18 cellular contexts compared by ENCODE assay signal in the genomic region with DNA sequence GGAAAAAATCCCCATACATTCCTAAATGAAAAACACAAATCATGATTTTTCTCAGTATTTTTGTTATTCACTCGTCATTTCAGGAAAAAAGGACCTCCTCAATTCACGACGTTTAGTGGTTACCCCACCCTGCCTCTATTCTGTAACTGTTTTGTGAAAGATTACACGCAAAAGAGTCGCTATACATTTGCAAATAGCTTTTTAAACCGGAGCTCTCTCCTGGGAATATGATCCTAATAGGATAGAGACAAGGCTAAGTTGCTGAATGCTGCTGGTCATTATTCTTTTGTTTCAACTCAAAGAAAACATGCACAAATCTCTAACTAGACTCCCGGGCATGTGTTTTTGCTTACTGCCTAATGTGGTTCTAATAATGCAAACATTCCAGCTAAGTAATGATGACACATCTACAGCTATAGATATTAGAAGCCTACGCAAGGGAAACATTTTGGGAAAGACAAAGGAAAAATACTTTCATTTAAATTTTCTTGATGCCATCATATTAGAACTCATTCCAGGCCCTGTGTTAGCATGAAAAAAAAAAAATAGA.
DNase-seq lines count a peak whose midpoint lies in the region; ATAC-seq, FAIRE-seq and TF ChIP-seq lines count a peak whose summit lies in the region.
"Had no signal": no experiment of that assay in that cellular context is flagged by ENCODE, and none has a peak within 500 bp of the region (broad histone marks: within the 10 kb centered on the region; RNA-seq: fewer than 3 reads in every experiment).

No MANE protein-coding gene starts in this region.

- H3K9ac ChIP-seq in astrocyte (ENCODE audit: low read length) = no peak overlapping the region
- H3K9ac ChIP-seq: KMS-11 had no signal

- H3K4me2 ChIP-seq in GM23338 (peak overlapping the region; percentile 7; the same call in 1 of the 2 replicates), astrocyte (ENCODE audit: low read length) (peak overlapping the region; percentile 20), PC-9 (no peak overlapping the region)
- H3K4me2 ChIP-seq: KMS-11 had no signal

- FAIRE-seq in astrocyte (lab: Jason Lieb, UNC) = no peak

- H3K27me3 Mint-ChIP-seq in GM23338 (ENCODE audit: insufficient read depth, low read depth, poor library complexity) = peaks cover 2% of the 10 kb centered on the region
- peaks cover 2% of the 10 kb centered on the region for H3K27me3 Mint-ChIP-seq in astrocyte (ENCODE audit: low read depth, unreplicated experiment)

- H4K20me1 ChIP-seq in GM23338 (replicated peaks; ENCODE audit: insufficient read depth) (no peaks in the 10 kb centered on the region), astrocyte (ENCODE audit: insufficient read depth, low read length) (no peaks in the 10 kb centered on the region), PC-9 (ENCODE audit: insufficient read depth) (no peaks in the 10 kb centered on the region)

- H3K27me3 ChIP-seq in A673 (replicated peaks; ENCODE audit: insufficient read depth, low read depth, low read length, poor library complexity) (no peaks in the 10 kb centered on the region), GM23338 (ENCODE audit: insufficient read depth) (peaks cover 7% of the 10 kb centered on the region; the same call in 1 of the 2 replicates), astrocyte (ENCODE audit: insufficient read depth, low read length) (no peaks in the 10 kb centered on the region), PC-9 (ENCODE audit: insufficient read depth, low read depth) (no peaks in the 10 kb centered on the region)

- H2AFZ ChIP-seq in GM23338 (no peak overlapping the region), astrocyte (ENCODE audit: low read depth, low read length) (no peak overlapping the region), PC-9 (no peak overlapping the region)

- BruUV-seq in A673 (replicated peaks; lab: Mats Ljungman, UMichigan) = no TSS peak
- no TSS peak for BruUV-seq in PC-9 (replicated peaks; lab: Mats Ljungman, UMichigan)

- DNase-seq in A673 (ENCODE audit: low spot score) = peak; percentile 15
- DNase-seq in GM23338 (ENCODE audit: low spot score) = no peak
- DNase-seq in astrocyte (ENCODE audit: low read depth) = peak; percentile 3
- peak; percentile 55 for DNase-seq in fibroblast of the conjunctiva (ENCODE audit: low read depth)
- DNase-seq in PC-9 = no peak
- DNase-seq in NCI-H1092 (lab: John Stamatoyannopoulos, UW) = no peak
- no peak for DNase-seq in NCI-H446 treated with DMSO at 0.1 percent for 48 hours (lab: John Stamatoyannopoulos, UW)
- DNase-seq: GF-D8; HCEC 1CT; NCI-H1436 treated with DMSO at 0.1 percent for 48 hours; NCI-H2081; NCI-H226; NCI-H526; NK-92 treated with Interleukin-12 subunit alpha and Interleukin-12 subunit beta, amount 100 ng/mL, for 24 hours; SHP77 treated with DMSO at 0.1 percent for 48 hours had no signal

- H3K4me1 Mint-ChIP-seq in GM23338 (peaks cover 37% of the 10 kb centered on the region; the same call in 2 of the 3 replicates), astrocyte (ENCODE audit: low read depth, unreplicated experiment) (no peaks in the 10 kb centered on the region)

- no peaks in the 10 kb centered on the region for H3F3A ChIP-seq in GM23338 (replicated peaks; ENCODE audit: low read depth)
- H3F3A ChIP-seq in PC-9 (ENCODE audit: insufficient read depth, low read depth) = no peaks in the 10 kb centered on the region

- no peak overlapping the region for H3K4me3 Mint-ChIP-seq in GM23338
- no peak overlapping the region for H3K4me3 Mint-ChIP-seq in astrocyte (ENCODE audit: unreplicated experiment)

- H3K9me3 ChIP-seq in A673 (ENCODE audit: low read depth, low read length, poor library complexity, severe bottlenecking) (no peaks in the 10 kb centered on the region), astrocyte (ENCODE audit: insufficient read depth, low read depth, low read length) (no peaks in the 10 kb centered on the region), PC-9 (ENCODE audit: insufficient read depth, low read depth) (no peaks in the 10 kb centered on the region)

- H3K27ac ChIP-seq in A673 (ENCODE audit: low read depth, low read length, poor library complexity, severe bottlenecking) (no peak overlapping the region), GM23338 (ENCODE audit: low read depth) (no peak overlapping the region), astrocyte (ENCODE audit: low read depth, low read length) (no peak overlapping the region), PC-9 (no peak overlapping the region)
- H3K27ac ChIP-seq: C4-2B, KMS-11 had no signal

- CTCF ChIA-PET in A673 (lab: Charles Lee) = no interaction called here
- CTCF ChIA-PET in PC-9 (lab: Charles Lee) = no interaction called here

- TF ChIP-seq CTCF in A673 (conservative IDR thresholded peaks at IDR 0.05; ENCODE audit: low read depth, low read length) (no peak), GM23338 (conservative IDR thresholded peaks at IDR 0.05; ENCODE audit: low read depth in 2 of 2) (no peak), astrocyte (IDR thresholded peaks at IDR 0.05; ENCODE audit: insufficient read depth, low read depth, low read length) (no peak), PC-9 (conservative IDR thresholded peaks at IDR 0.05) (no peak)

- H3K36me3 Mint-ChIP-seq in GM23338 (ENCODE audit: low read depth) (no peaks in the 10 kb centered on the region), astrocyte (ENCODE audit: low read depth, unreplicated experiment) (no peaks in the 10 kb centered on the region)

- no peak overlapping the region for H3K27ac Mint-ChIP-seq in GM23338
- no peak overlapping the region for H3K27ac Mint-ChIP-seq in astrocyte (ENCODE audit: unreplicated experiment)

- H3K36me3 ChIP-seq in A673 (ENCODE audit: insufficient read depth, low read length, poor library complexity, severe bottlenecking) (no peaks in the 10 kb centered on the region), GM23338 (ENCODE audit: insufficient read depth) (no peaks in the 10 kb centered on the region), astrocyte (ENCODE audit: insufficient read depth, low read length) (no peaks in the 10 kb centered on the region), PC-9 (ENCODE audit: low read depth) (no peaks in the 10 kb centered on the region)

- H3K9me3 Mint-ChIP-seq in GM23338 (no peaks in the 10 kb centered on the region), astrocyte (ENCODE audit: unreplicated experiment) (no peaks in the 10 kb centered on the region)

- intact Hi-C loops in A673 (cut with micrococcal nuclease; ENCODE audit: unreplicated experiment) (no loop called here), PC-9 (cut with micrococcal nuclease; ENCODE audit: unreplicated experiment) (no loop called here)

- H3K9me2 ChIP-seq in GM23338 (ENCODE audit: insufficient read depth) (no peaks in the 10 kb centered on the region), PC-9 (ENCODE audit: insufficient read depth) (no peaks in the 10 kb centered on the region)

- POLR2A ChIA-PET in A673 (lab: Charles Lee; ENCODE audit: low non-redundant PET) = no interaction called here
- POLR2A ChIA-PET in PC-9 (lab: Charles Lee; ENCODE audit: unreplicated experiment) = no interaction called here

- H3K79me2 ChIP-seq in GM23338 (replicated peaks; ENCODE audit: insufficient read depth) = no peaks in the 10 kb centered on the region
- no peaks in the 10 kb centered on the region for H3K79me2 ChIP-seq in astrocyte (ENCODE audit: insufficient read depth, low read length)
- H3K79me2 ChIP-seq in PC-9 (ENCODE audit: low read depth) = no peaks in the 10 kb centered on the region

- H3K4me1 ChIP-seq in A673 (ENCODE audit: insufficient read depth, low read length, poor library complexity, severe bottlenecking) (no peaks in the 10 kb centered on the region), GM23338 (ENCODE audit: insufficient read depth) (peaks cover 32% of the 10 kb centered on the region), astrocyte (ENCODE audit: insufficient read depth, low read length) (no peaks in the 10 kb centered on the region), PC-9 (replicated peaks; ENCODE audit: insufficient read depth) (no peaks in the 10 kb centered on the region)

- ATAC-seq in GM23338 (no peak), GM21528 (IDR thresholded peaks at IDR 0.05; ENCODE audit: low FRiP score, unreplicated experiment) (no peak)

- no peak overlapping the region for H3K4me3 ChIP-seq in A673 (ENCODE audit: low read depth, low read length, poor library complexity, severe bottlenecking)
- no peak overlapping the region for H3K4me3 ChIP-seq in GM23338
- H3K4me3 ChIP-seq in astrocyte (ENCODE audit: insufficient read depth, low read depth, low read length) = no peak overlapping the region
- no peak overlapping the region for H3K4me3 ChIP-seq in PC-9

TF ChIP-seq in GM23338, 12 proteins besides CTCF, POLR2A, EP300 and RAD21:
- TF ChIP-seq ZNF331 (CRISPR knock-in tag; IDR thresholded peaks at IDR 0.05; ENCODE audit: low read depth) = no peak

Comparison
In these comparisons a context has a peak if more than half of its experiments do, and no peak if none do; other contexts are left out.
1. DNase-seq: peak in A673 (single experiment), astrocyte (single experiment) and fibroblast of the conjunctiva (single experiment); none in GM23338 (single experiment), PC-9 (0 of 2), NCI-H1092 (single experiment) and NCI-H446 treated with DMSO at 0.1 percent for 48 hours (single experiment).